Comparison of ENCODE assay signal across 1 cellular context in genomic region chr4:147958459-147959065, GRCh38.
TF ChIP-seq lines count a peak whose summit lies in the region.

No MANE protein-coding gene starts in this region.

TF ChIP-seq in IMR-90, 13 proteins besides CTCF, POLR2A, EP300 and RAD21 (continued from another document):
- TF ChIP-seq ELK1 (IDR thresholded peaks at IDR 0.05; ENCODE audit: borderline replicate concordance, low read depth, low read length) (no peak), NFE2L2 (IDR thresholded peaks at IDR 0.05; ENCODE audit: low read depth, low read length) (no peak), CHD1 (IDR thresholded peaks at IDR 0.05; ENCODE audit: low read depth, low read length) (no peak), RCOR1 (IDR thresholded peaks at IDR 0.05; ENCODE audit: insufficient replicate concordance, low read length) (no peak)
